Comparison of ENCODE assay signal across 9 cellular contexts in the genomic region with DNA sequence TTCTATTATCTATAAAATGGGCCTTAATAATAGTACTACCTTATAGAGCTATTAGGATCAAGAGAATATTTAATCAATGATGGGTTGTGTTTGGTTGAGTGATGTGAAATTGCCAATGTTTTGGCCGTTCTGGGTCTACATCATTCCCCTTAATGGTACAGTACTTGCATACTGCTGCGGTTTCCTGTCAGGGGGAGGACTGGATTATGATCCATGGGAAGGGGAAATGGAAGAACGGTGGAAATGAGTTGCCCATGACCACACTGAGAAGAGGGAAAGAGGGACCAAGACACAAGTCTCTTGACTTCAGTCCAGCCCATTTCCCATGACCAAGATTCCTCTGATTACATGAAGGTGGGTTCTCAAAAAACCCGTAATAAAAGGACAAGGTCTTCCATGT. TPM values are rescaled to one million over a fixed set of nuclear protein-coding genes. Genes with fewer than 3 reads are reported as not detected.
DNase-seq lines count a peak whose midpoint lies in the region; TF ChIP-seq lines count a peak whose summit lies in the region.
"Had no signal": no experiment of that assay in that cellular context is flagged by ENCODE, and none has a peak within 500 bp of the region (broad histone marks: within the 10 kb centered on the region; RNA-seq: fewer than 3 reads in every experiment).

No MANE protein-coding gene starts in this region.

- H3K27ac ChIP-seq in HL-60 (replicated peaks), result peak overlapping the region; percentile 87

- H3K36me3 Mint-ChIP-seq in brain (peaks cover 24% of the 10 kb centered on the region), nephron (ENCODE audit: low read depth) (peaks cover 19% of the 10 kb centered on the region)

- H3K27ac Mint-ChIP-seq in brain (peak overlapping the region in 4 of 5 experiments; percentile 44 to 93 (median 56)), nephron (peak overlapping the region in 2 of 3 experiments; percentile 52 to 77)

- H3K9me3 Mint-ChIP-seq in brain (peaks cover 0 to 4% (median 0%) of the 10 kb centered on the region in 5 experiments), nephron (no peaks in the 10 kb centered on the region)

- peak overlapping the region; percentile 85 for H3K4me3 ChIP-seq in AG10803 (ENCODE audit: low read length)
- peak overlapping the region; percentile 92; the same call in 1 of the 2 replicates for H3K4me3 ChIP-seq in HL-60 (replicated peaks; ENCODE audit: insufficient read depth, low read length)

- DNase-seq in AG10803 (ENCODE audit: low read depth) (no peak), HL-60 (ENCODE audit: low read depth in 1 of 2, low spot score in 1 of 2) (no peak), mucosa of gallbladder (ENCODE audit: low spot score) (no peak), NCI-H1694 (lab: John Stamatoyannopoulos, UW) (no peak), cerebellum (ENCODE audit: low spot score) (no peak), NCI-H2029 (lab: John Stamatoyannopoulos, UW) (no peak)
- DNase-seq: NCI-H2107 had no signal

- peak overlapping the region; percentile 84 to 90 (median 88) for H3K4me3 Mint-ChIP-seq in brain
- H3K4me3 Mint-ChIP-seq in nephron, result peak overlapping the region; percentile 67 to 86 (median 86)

- no peak for TF ChIP-seq CTCF in AG10803 (conservative IDR thresholded peaks at IDR 0.05; ENCODE audit: low read length)
- TF ChIP-seq CTCF in HL-60 (IDR thresholded peaks at IDR 0.05; ENCODE audit: insufficient read depth, low read length), result no peak
- TF ChIP-seq CTCF in brain (conservative IDR thresholded peaks at IDR 0.05), result no peak
- no peak for TF ChIP-seq CTCF in nephron (IDR thresholded peaks at IDR 0.05; ENCODE audit: unreplicated experiment in 3 of 3)

- H3K27me3 Mint-ChIP-seq in brain, result peaks cover 9% of the 10 kb centered on the region
- H3K27me3 Mint-ChIP-seq in nephron (ENCODE audit: low read depth), result peaks cover 3% of the 10 kb centered on the region

- H3K27me3 ChIP-seq in HL-60 (ENCODE audit: insufficient read depth, poor library complexity, severe bottlenecking), result no peaks in the 10 kb centered on the region

- H3K4me1 Mint-ChIP-seq in brain (peaks cover 42% of the 10 kb centered on the region), nephron (peaks cover 26% of the 10 kb centered on the region)

RNA-seq across cellular contexts. Expression of gene MRPS24, which starts 1.0 kb away (rescaled TPM):
- polyA plus RNA-seq in brain (ENCODE audit: insufficient read depth, low read depth, low replicate concordance), result 121 TPM
- total RNA-seq in mucosa of gallbladder (86.3 TPM), cerebellum (21.8 TPM)

RNA-seq across cellular contexts. Expression of gene URGCP, which starts 36.1 kb away (rescaled TPM):
- polyA plus RNA-seq in brain (ENCODE audit: insufficient read depth, low read depth, low replicate concordance), result 19.8 TPM
- total RNA-seq in mucosa of gallbladder, result 38.4 TPM
- 31.6 TPM for total RNA-seq in cerebellum

RNA-seq across cellular contexts. Expression of gene UBE2D4, which starts 55.9 kb away (rescaled TPM):
- polyA plus RNA-seq in brain (ENCODE audit: insufficient read depth, low read depth, low replicate concordance), result 44.4 TPM
- total RNA-seq in mucosa of gallbladder (25.4 TPM), cerebellum (16.2 TPM)
